Comparison of ENCODE assay signal across 20 cellular contexts in the genomic region with DNA sequence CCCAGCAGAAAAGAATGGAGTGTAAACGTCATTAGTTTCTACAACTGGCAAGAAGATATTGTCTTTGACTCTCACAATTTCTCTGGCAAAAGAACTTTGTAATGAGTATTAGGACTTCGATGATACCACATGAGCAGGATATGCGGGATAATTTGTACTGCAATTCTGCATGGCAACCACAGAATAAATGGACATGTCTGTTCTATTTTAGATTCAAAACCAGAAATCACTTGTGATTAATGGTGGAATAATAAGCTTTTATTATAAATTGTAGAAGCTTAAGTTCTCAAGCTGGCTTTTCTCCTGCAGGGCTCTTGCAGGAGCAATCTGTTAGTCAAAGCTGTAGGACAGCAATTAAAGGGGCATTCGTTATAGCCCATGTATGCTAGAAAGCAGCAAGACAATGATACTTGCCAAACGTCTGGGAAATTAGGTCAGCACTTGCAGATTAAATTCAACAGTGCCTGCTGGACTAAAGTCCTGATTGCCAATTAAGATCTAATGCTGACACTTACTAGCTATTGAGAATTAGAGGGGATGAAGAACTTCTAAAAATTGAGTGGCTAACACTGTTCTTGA.
"Had no signal": no experiment of that assay in that cellular context is flagged by ENCODE, and none has a peak within 500 bp of the region (broad histone marks: within the 10 kb centered on the region; RNA-seq: fewer than 3 reads in every experiment).

No MANE protein-coding gene starts in this region.

- H3K4me3 ChIP-seq: esophagus muscularis mucosa, prostate gland, smooth muscle cell, testis, upper lobe of left lung had no signal

- H3K4me1 Mint-ChIP-seq: activated naive CD4-positive, alpha-beta T cell treated with anti-CD3 and anti-CD28 coated beads, Interleukin-2, amount 50 U/mL, for 24 hours; immature natural killer cell; memory B cell; stimulated activated memory B cell treated with anti-CD40 and anti-IgM and Interleukin-4, amounts not matched to agents 10 μg/mL and 1 μg/mL and 100 μg/mL, for 72 hours had no signal

- H3K36me3 Mint-ChIP-seq: activated naive CD4-positive, alpha-beta T cell treated with anti-CD3 and anti-CD28 coated beads, Interleukin-2, amount 50 U/mL, for 24 hours; immature natural killer cell; memory B cell; stimulated activated memory B cell treated with anti-CD40 and anti-IgM and Interleukin-4, amounts not matched to agents 10 μg/mL and 1 μg/mL and 100 μg/mL, for 72 hours had no signal

- H3K27me3 ChIP-seq: testis, upper lobe of left lung had no signal

- H3K9me3 Mint-ChIP-seq: dendritic cell treated with granulocyte-macrophage colony-stimulating factor and Interleukin-4, amounts not matched to agents 40 ng/mL and 50 ng/mL, for 4 days; stimulated activated memory B cell treated with anti-CD40 and anti-IgM and Interleukin-4, amounts not matched to agents 10 μg/mL and 1 μg/mL and 100 μg/mL, for 72 hours had no signal

- DNase-seq: activated CD4-positive, alpha-beta T cell treated with anti-CD3 and anti-CD28 coated beads for 1 hour; activated CD8-positive, alpha-beta memory T cell treated with anti-CD3 and anti-CD28 coated beads for 24 hours; activated CD8-positive, alpha-beta memory T cell treated with anti-CD3 and anti-CD28 coated beads, Interleukin-2, amount 50 U/mL, for 48 hours; activated effector memory CD4-positive, alpha-beta T cell treated with anti-CD3 and anti-CD28 coated beads, Interleukin-2, amount 50 U/mL, for 16 hours; activated T-cell treated with anti-CD3 and anti-CD28 coated beads, Interleukin-2, amount 50 U/mL, for 72 hours; effector CD8-positive, alpha-beta T cell; immature natural killer cell; stimulated activated CD4-positive, alpha-beta T cell treated with anti-CD3 and anti-CD28 coated beads, Interleukin-4, amount 100 ng/mL, for 24 hours; T-helper 2 cell; testis; upper lobe of left lung had no signal

- H3K4me3 Mint-ChIP-seq: activated naive CD4-positive, alpha-beta T cell treated with anti-CD3 and anti-CD28 coated beads, Interleukin-2, amount 50 U/mL, for 24 hours; activated T-cell treated with anti-CD3 and anti-CD28 coated beads, Interleukin-2, amount 50 U/mL, for 72 hours; dendritic cell treated with granulocyte-macrophage colony-stimulating factor and Interleukin-4, amounts not matched to agents 40 ng/mL and 50 ng/mL, for 4 days; immature natural killer cell; memory B cell; stimulated activated memory B cell treated with anti-CD40 and anti-IgM and Interleukin-4, amounts not matched to agents 10 μg/mL and 1 μg/mL and 100 μg/mL, for 72 hours had no signal

- H3K27me3 Mint-ChIP-seq: activated naive CD4-positive, alpha-beta T cell treated with anti-CD3 and anti-CD28 coated beads, Interleukin-2, amount 50 U/mL, for 24 hours; dendritic cell treated with granulocyte-macrophage colony-stimulating factor and Interleukin-4, amounts not matched to agents 40 ng/mL and 50 ng/mL, for 4 days; memory B cell; stimulated activated memory B cell treated with anti-CD40 and anti-IgM and Interleukin-4, amounts not matched to agents 10 μg/mL and 1 μg/mL and 100 μg/mL, for 72 hours had no signal

- H3K9me3 ChIP-seq: esophagus muscularis mucosa, prostate gland, testis, upper lobe of left lung had no signal

- H3K36me3 ChIP-seq: esophagus muscularis mucosa, prostate gland, upper lobe of left lung had no signal

- H3K27ac ChIP-seq: esophagus muscularis mucosa, prostate gland, testis, upper lobe of left lung, VCaP had no signal

- H3K4me1 ChIP-seq: prostate gland, testis, upper lobe of left lung had no signal

- ATAC-seq: activated T-cell treated with anti-CD3 and anti-CD28 coated beads, Interleukin-2, amount 50 U/mL, for 72 hours; sciatic nerve; stimulated activated memory B cell treated with anti-CD40 and anti-IgM and Interleukin-4, amounts not matched to agents 10 μg/mL and 1 μg/mL and 100 μg/mL, for 72 hours had no signal
